ENCODE assay signal across 8 cellular contexts in genomic region chr14:106372870-106373657, GRCh38.
DNase-seq lines count a peak whose midpoint lies in the region; ATAC-seq and TF ChIP-seq lines count a peak whose summit lies in the region.

No MANE protein-coding gene starts in this region.

- no peak for TF ChIP-seq EP300 in transverse colon (IDR thresholded peaks at IDR 0.05; ENCODE audit: low read depth)

- peak overlapping the region; percentile 17 for H3K27ac Mint-ChIP-seq in activated naive CD8-positive, alpha-beta T cell treated with anti-CD3 and anti-CD28 coated beads, Interleukin-2, amount 50 U/mL, for 24 hours
- H3K27ac Mint-ChIP-seq in naive thymus-derived CD8-positive, alpha-beta T cell: peak overlapping the region in 5 of 10 donors; percentile 16 to 82 (median 66)

- H3K4me1 Mint-ChIP-seq in activated naive CD8-positive, alpha-beta T cell treated with anti-CD3 and anti-CD28 coated beads, Interleukin-2, amount 50 U/mL, for 24 hours: peaks cover 17% of the 10 kb centered on the region
- peaks cover 10 to 18% (median 17%) of the 10 kb centered on the region in 4 donors for H3K4me1 Mint-ChIP-seq in naive thymus-derived CD8-positive, alpha-beta T cell

- in situ Hi-C loops in ACHN (cut with HindIII; ENCODE audit: low pct_ligation_motif_present, low pct_unique_long_range_greater_than_20kb, low sequenced_read_pairs) (no loop called here), transverse colon (cut with MboI; ENCODE audit: low pct_ligation_motif_present in 1 of 4, low pct_unique_long_range_greater_than_20kb in 1 of 4, low sequenced_read_pairs in 3 of 4) (loop anchor here in 1 of 4 donors (10.0 kb wide), 1 partner anchor 48 kb away; no protein-coding TSS in a partner anchor)

- WGBS in transverse colon (ENCODE audit: low coverage in 1 of 2), 2 donors: 28 to 36% methylated on average over 7 to 15 of the region's 17 CpGs

- H3K36me3 ChIP-seq in MG63: no peaks in the 10 kb centered on the region
- H3K36me3 ChIP-seq in transverse colon: no peaks in the 10 kb centered on the region

- TF ChIP-seq POLR2A in transverse colon (IDR thresholded peaks at IDR 0.05): no peak

- POLR2A ChIA-PET in naive thymus-derived CD8-positive, alpha-beta T cell (lab: Charles Lee): no interaction called here

- no peak overlapping the region for H3K27ac ChIP-seq in transverse colon

- peak; percentile 70 for ATAC-seq in GM18868 (IDR thresholded peaks at IDR 0.05; ENCODE audit: unreplicated experiment)
- ATAC-seq in activated naive CD8-positive, alpha-beta T cell treated with anti-CD3 and anti-CD28 coated beads, Interleukin-2, amount 50 U/mL, for 24 hours: peak; percentile 85
- ATAC-seq in naive thymus-derived CD8-positive, alpha-beta T cell: peak; percentile 96 to 98

- DNase-seq in ACHN (peak; percentile 53), MG63 (peak; percentile 20), T-helper 2 cell (peak; percentile 46 to 71 (median 65)), transverse colon (peak; percentile 72), amniotic stem cell (lab: John Stamatoyannopoulos, UW) (no peak)
- peak; percentile 84 for DNase-seq in activated naive CD8-positive, alpha-beta T cell treated with anti-CD3 and anti-CD28 coated beads, Interleukin-2, amount 50 U/mL, for 24 hours
- DNase-seq in naive thymus-derived CD8-positive, alpha-beta T cell: peak; percentile 66 to 87 (median 74)

- H3K4me3 ChIP-seq in MG63: no peak overlapping the region
- no peak overlapping the region for H3K4me3 ChIP-seq in transverse colon

- peak; percentile 45 to 68 (median 58) for TF ChIP-seq CTCF in transverse colon (IDR thresholded peaks at IDR 0.05)

- H3K27me3 ChIP-seq in MG63 (no peaks in the 10 kb centered on the region), transverse colon (no peaks in the 10 kb centered on the region)

- peak overlapping the region; percentile 68 for H3K4me3 Mint-ChIP-seq in activated naive CD8-positive, alpha-beta T cell treated with anti-CD3 and anti-CD28 coated beads, Interleukin-2, amount 50 U/mL, for 24 hours
- peak overlapping the region; percentile 12 to 75 (median 62) for H3K4me3 Mint-ChIP-seq in naive thymus-derived CD8-positive, alpha-beta T cell

- peaks cover 16% of the 10 kb centered on the region for H3K27me3 Mint-ChIP-seq in activated naive CD8-positive, alpha-beta T cell treated with anti-CD3 and anti-CD28 coated beads, Interleukin-2, amount 50 U/mL, for 24 hours
- H3K27me3 Mint-ChIP-seq in naive thymus-derived CD8-positive, alpha-beta T cell: peaks cover 3 to 22% (median 10%) of the 10 kb centered on the region in 5 donors

- H3K9me3 ChIP-seq in MG63 (no peaks in the 10 kb centered on the region), transverse colon (no peaks in the 10 kb centered on the region)

- H3K36me3 Mint-ChIP-seq in activated naive CD8-positive, alpha-beta T cell treated with anti-CD3 and anti-CD28 coated beads, Interleukin-2, amount 50 U/mL, for 24 hours (ENCODE audit: low read depth): no peaks in the 10 kb centered on the region
- no peaks in the 10 kb centered on the region for H3K36me3 Mint-ChIP-seq in naive thymus-derived CD8-positive, alpha-beta T cell

- intact Hi-C loops in transverse colon (cut with DNase I; ENCODE audit: low total_unique reads): no loop called here

- H3K9me3 Mint-ChIP-seq in activated naive CD8-positive, alpha-beta T cell treated with anti-CD3 and anti-CD28 coated beads, Interleukin-2, amount 50 U/mL, for 24 hours: no peaks in the 10 kb centered on the region
- no peaks in the 10 kb centered on the region for H3K9me3 Mint-ChIP-seq in naive thymus-derived CD8-positive, alpha-beta T cell

- no peaks in the 10 kb centered on the region for H3K4me1 ChIP-seq in transverse colon
